18 cellular contexts compared by ENCODE assay signal in the genomic region with DNA sequence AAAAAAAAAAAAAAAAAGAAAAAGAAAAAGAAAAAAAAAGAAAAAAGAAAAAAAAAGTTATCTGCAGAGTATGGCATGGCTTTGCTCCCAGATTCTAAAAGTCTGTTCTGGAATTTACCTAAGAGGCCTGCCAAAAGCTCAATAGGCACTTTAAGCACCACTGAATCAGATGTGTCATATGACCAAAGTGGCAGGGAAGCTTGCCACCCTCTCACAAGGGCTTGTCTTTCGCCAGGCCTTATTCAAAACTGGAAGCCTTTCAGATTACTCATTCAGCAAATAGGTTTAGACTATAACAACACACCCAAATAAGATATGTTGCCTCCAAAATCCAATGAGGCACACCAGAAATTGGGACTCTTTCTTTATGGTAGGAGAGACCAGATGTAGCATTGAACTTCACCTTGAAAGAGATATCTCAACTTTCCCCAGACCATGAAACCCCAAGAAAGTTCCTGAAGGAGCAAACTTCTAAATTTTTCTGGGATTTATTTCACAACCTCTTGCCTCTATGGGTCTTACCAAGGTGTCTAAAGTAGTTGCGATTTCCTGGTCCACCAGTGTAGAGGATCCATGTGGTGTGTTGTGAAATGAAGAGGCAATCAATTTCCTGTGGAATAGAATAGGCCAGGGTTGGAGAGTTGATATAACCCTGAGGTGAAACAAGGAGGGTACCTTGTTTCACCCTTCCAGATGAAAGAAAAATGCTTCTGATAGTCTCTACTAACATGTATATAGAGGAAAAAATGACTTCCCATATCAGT.
DNase-seq lines count a peak whose midpoint lies in the region; ATAC-seq, FAIRE-seq and TF ChIP-seq lines count a peak whose summit lies in the region.
"Had no signal": no experiment of that assay in that cellular context is flagged by ENCODE, and none has a peak within 500 bp of the region (broad histone marks: within the 10 kb centered on the region; RNA-seq: fewer than 3 reads in every experiment).

No MANE protein-coding gene starts in this region.

- POLR2A ChIA-PET in HepG2 (lab: Yijun Ruan, JAX): no interaction called here

- H3K27ac ChIP-seq in HepG2 (ENCODE audit: extremely low read length, insufficient read depth, low read length) (no peak overlapping the region), tibial artery (peak overlapping the region; percentile 74)

- H3K27me3 ChIP-seq in HepG2 (ENCODE audit: control insufficient read depth in 1 of 2, insufficient read depth in 2 of 2, low read length in 2 of 2) (no peaks in the 10 kb centered on the region), tibial artery (no peaks in the 10 kb centered on the region)

- 4% methylated on average over 2 of the region's 2 CpGs for WGBS in HepG2 (ENCODE audit: low lambda C conversion rate)

- H3K9ac ChIP-seq in HepG2 (ENCODE audit: insufficient read depth, low read depth, low read length): no peak overlapping the region

- ATAC-seq in HepG2: no peak
- ATAC-seq in GM18517 (IDR thresholded peaks at IDR 0.05; ENCODE audit: unreplicated experiment): no peak
- no peak for ATAC-seq in HG03025 (IDR thresholded peaks at IDR 0.05; ENCODE audit: low FRiP score, unreplicated experiment)
- no peak for ATAC-seq in GM18873 (IDR thresholded peaks at IDR 0.05; ENCODE audit: low FRiP score, unreplicated experiment)
- ATAC-seq: activated CD8-positive, alpha-beta T cell treated with anti-CD3 and anti-CD28 coated beads, Interleukin-2, amount 10 ng/mL, durations not matched to agents 7 days and 5 days; CD8-positive, alpha-beta T cell; naive thymus-derived CD8-positive, alpha-beta T cell had no signal

- H3K4me1 ChIP-seq in HepG2 (ENCODE audit: insufficient read depth, low read length): no peaks in the 10 kb centered on the region
- peaks cover 0 to 29% (median 21%) of the 10 kb centered on the region in 4 donors for H3K4me1 ChIP-seq in tibial artery

- intact Hi-C loops in HepG2 (cut with micrococcal nuclease; ENCODE audit: unreplicated experiment): no loop called here
- intact Hi-C loops in tibial artery (cut with DNase I; ENCODE audit: low total_unique reads): no loop called here

- in situ Hi-C loops in HepG2 (cut with HindIII; ENCODE audit: extremely low pct_ligation_motif_present, low pct_unique_long_range_greater_than_20kb): loop anchor here (10.0 kb wide), 1 partner anchor 205 kb away; no protein-coding TSS in a partner anchor

- TF ChIP-seq EP300 in HepG2 (IDR thresholded peaks at IDR 0.05; ENCODE audit: low read depth in 2 of 2, low read length in 2 of 2): no peak
- no peak for TF ChIP-seq EP300 in HepG2 (CRISPR knock-in tag; IDR thresholded peaks at IDR 0.05; ENCODE audit: borderline replicate concordance)

- BruUV-seq in HepG2 (replicated peaks; lab: Mats Ljungman, UMichigan): no TSS peak

- DNase-seq in NCI-H446 treated with DMSO at 0.1 percent for 48 hours (lab: John Stamatoyannopoulos, UW) (peak; percentile 63), epithelial cell of proximal tubule (ENCODE audit: low read depth) (peak; percentile 52), HepG2 (ENCODE audit: low spot score) (no peak), tibial artery (peak; percentile 63 to 90), NOMO-1 treated with dmso at 0.1 percent for 144 hours (lab: John Stamatoyannopoulos, UW; ENCODE audit: unreplicated experiment) (no peak)
- DNase-seq: activated CD8-positive, alpha-beta T cell treated with anti-CD3 and anti-CD28 coated beads, Interleukin-2, amount 10 ng/mL, durations not matched to agents 7 days and 5 days; activated naive CD4-positive, alpha-beta T cell treated with anti-CD3 and anti-CD28 coated beads, Interleukin-2, amount 50 U/mL, for 16 hours; CD8-positive, alpha-beta T cell; GDM1; kidney; naive thymus-derived CD8-positive, alpha-beta T cell; NCI-H1105 treated with DMSO at 0.1 percent for 48 hours; NCI-H510A treated with DMSO at 0.1 percent for 48 hours; T-helper 9 cell had no signal

- FAIRE-seq in HepG2 (lab: Jason Lieb, UNC): no peak
- FAIRE-seq: GM18507, kidney had no signal

- H3K4me3 ChIP-seq in epithelial cell of proximal tubule (ENCODE audit: low read depth, low read length) (no peak overlapping the region), HepG2 (replicated peaks in 1 of 3; ENCODE audit: insufficient read depth in 1 of 3, low read depth in 2 of 3, low read length in 3 of 3) (no peak overlapping the region), tibial artery (no peak overlapping the region)

- no peaks in the 10 kb centered on the region for H3K36me3 ChIP-seq in HepG2 (replicated peaks in 1 of 2; ENCODE audit: control insufficient read depth in 1 of 2, insufficient read depth in 2 of 2, low read length in 2 of 2)
- no peaks in the 10 kb centered on the region for H3K36me3 ChIP-seq in tibial artery

- no peak overlapping the region for H2AFZ ChIP-seq in HepG2 (ENCODE audit: low read length)

- no peak overlapping the region for H3K4me2 ChIP-seq in HepG2 (ENCODE audit: low read depth, low read length)

- TF ChIP-seq POLR2A in HepG2 (IDR thresholded peaks at IDR 0.05; ENCODE audit: insufficient read depth in 1 of 2, low read depth in 2 of 2, low read length in 2 of 2): no peak

- no peaks in the 10 kb centered on the region for H3K79me2 ChIP-seq in HepG2 (ENCODE audit: insufficient read depth, low read length)

- no peak for TF ChIP-seq CTCF in epithelial cell of proximal tubule (conservative IDR thresholded peaks at IDR 0.05; ENCODE audit: low read depth, low read length)
- no peak for TF ChIP-seq CTCF in HepG2 (CRISPR knock-in tag; IDR thresholded peaks at IDR 0.05)
- TF ChIP-seq CTCF in tibial artery (IDR thresholded peaks at IDR 0.05): no peak

- H4K20me1 ChIP-seq in HepG2 (ENCODE audit: insufficient read depth, low read length): no peaks in the 10 kb centered on the region

- CTCF ChIA-PET in HepG2 (lab: Yijun Ruan, JAX; ENCODE audit: low intra/inter-chr PET ratio, low total read pairs): no interaction called here

- H3K9me3 ChIP-seq in HepG2 (ENCODE audit: low read length): no peaks in the 10 kb centered on the region
- H3K9me3 ChIP-seq in tibial artery: no peaks in the 10 kb centered on the region

- TF ChIP-seq RAD21 in HepG2 (CRISPR knock-in tag; IDR thresholded peaks at IDR 0.05): no peak

TF ChIP-seq in HepG2, 621 proteins besides CTCF, POLR2A, EP300 and RAD21:
- TF ChIP-seq CREB1 (IDR thresholded peaks at IDR 0.05): 0 out of 2 replicates have a peak, but pooled peaks have one; percentile 36
- no peak for TF ChIP-seq CREB1 (CRISPR knock-in tag; IDR thresholded peaks at IDR 0.05)
- TF ChIP-seq HOXA7 (CRISPR knock-in tag; IDR thresholded peaks at IDR 0.05): no peak
- TF ChIP-seq NFRKB (IDR thresholded peaks at IDR 0.05): 0 out of 2 replicates have a peak, but pooled peaks have one; percentile 11
- TF ChIP-seq RAD51 (IDR thresholded peaks at IDR 0.05; ENCODE audit: borderline replicate concordance): 0 out of 2 replicates have a peak, but pooled peaks have one; percentile 14
- no peak for TF ChIP-seq HIC2 (CRISPR knock-in tag; IDR thresholded peaks at IDR 0.05; ENCODE audit: low read depth)

Comparison
In these comparisons a context has a peak if more than half of its experiments do, and no peak if none do; other contexts are left out.
1. DNase-seq: peak in NCI-H446 treated with DMSO at 0.1 percent for 48 hours (single experiment), epithelial cell of proximal tubule (single experiment) and tibial artery (2 of 2); none in HepG2 (single experiment) and NOMO-1 treated with dmso at 0.1 percent for 144 hours (single experiment).